29 cellular contexts compared by ENCODE assay signal in genomic region chr3:95097493-95097892, GRCh38.
A peak's percentile ranks its signal among the peaks of the same experiment; 100 is the strongest.
DNase-seq lines count a peak whose midpoint lies in the region; ATAC-seq, FAIRE-seq and TF ChIP-seq lines count a peak whose summit lies in the region.
"Had no signal": no experiment of that assay in that cellular context is flagged by ENCODE, and none has a peak within 500 bp of the region (broad histone marks: within the 10 kb centered on the region; RNA-seq: fewer than 3 reads in every experiment).

No MANE protein-coding gene starts in this region.

- CTCF ChIA-PET in Calu3 (lab: Charles Lee) = no interaction called here

- FAIRE-seq in bronchial epithelial cell (lab: Jason Lieb, UNC) = no peak
- FAIRE-seq: G401.6 had no signal

- intact Hi-C loops in Calu3 (cut with micrococcal nuclease; ENCODE audit: unreplicated experiment) = no loop called here

- BruUV-seq in Calu3 (replicated peaks; lab: Mats Ljungman, UMichigan) = no TSS peak

- no peak overlapping the region for H3K27ac Mint-ChIP-seq in Calu3 (ENCODE audit: unreplicated experiment)
- no peak overlapping the region for H3K27ac Mint-ChIP-seq in type B pancreatic cell
- H3K27ac Mint-ChIP-seq: activated naive CD8-positive, alpha-beta T cell; IgD-negative memory B cell; immature natural killer cell; memory B cell had no signal

- H3K36me3 ChIP-seq in bronchial epithelial cell (ENCODE audit: control insufficient read depth, insufficient read depth, low read length) (no peaks in the 10 kb centered on the region), brain microvascular endothelial cell (replicated peaks) (no peaks in the 10 kb centered on the region)
- no peaks in the 10 kb centered on the region for H3K36me3 ChIP-seq in effector memory CD4-positive, alpha-beta T cell (ENCODE audit: control insufficient read depth, insufficient read depth, low read length)
- H3K36me3 ChIP-seq: BLaER1, cardiac muscle cell, colonic mucosa, Peyer's patch, upper lobe of left lung, WERI-Rb-1 had no signal

- in situ Hi-C loops in brain microvascular endothelial cell (cut with HindIII; ENCODE audit: low pct_ligation_motif_present, low sequenced_read_pairs) = no loop called here

- ATAC-seq in HG03045 (IDR thresholded peaks at IDR 0.05; ENCODE audit: unreplicated experiment) = no peak

- H3K27me3 ChIP-seq in bronchial epithelial cell (ENCODE audit: control insufficient read depth, insufficient read depth, low read length) (no peaks in the 10 kb centered on the region), brain microvascular endothelial cell (replicated peaks) (no peaks in the 10 kb centered on the region)
- no peaks in the 10 kb centered on the region for H3K27me3 ChIP-seq in effector memory CD4-positive, alpha-beta T cell (replicated peaks; ENCODE audit: control insufficient read depth, insufficient read depth, low read length, poor library complexity, severe bottlenecking)
- H3K27me3 ChIP-seq: BLaER1, cardiac muscle cell, colonic mucosa, Peyer's patch, upper lobe of left lung had no signal

- no peak overlapping the region for H3K4me3 ChIP-seq in bronchial epithelial cell (ENCODE audit: low read depth, low read length)
- no peak overlapping the region for H3K4me3 ChIP-seq in effector memory CD4-positive, alpha-beta T cell (ENCODE audit: insufficient read depth, low read depth, low read length, poor library complexity, severe bottlenecking)
- no peak overlapping the region for H3K4me3 ChIP-seq in brain microvascular endothelial cell (ENCODE audit: low read depth, low read length)
- H3K4me3 ChIP-seq: BLaER1, cardiac muscle cell, colonic mucosa, Peyer's patch, upper lobe of left lung had no signal

- H3K4me1 Mint-ChIP-seq in Calu3 (ENCODE audit: low read depth, unreplicated experiment) (no peaks in the 10 kb centered on the region), type B pancreatic cell (ENCODE audit: unreplicated experiment) (no peaks in the 10 kb centered on the region)
- H3K4me1 Mint-ChIP-seq: immature natural killer cell, memory B cell had no signal

- TF ChIP-seq CTCF in Calu3 (IDR thresholded peaks at IDR 0.05; ENCODE audit: unreplicated experiment) = no peak
- no peak for TF ChIP-seq CTCF in bronchial epithelial cell (IDR thresholded peaks at IDR 0.05; ENCODE audit: insufficient read depth, low read length, severe bottlenecking)
- TF ChIP-seq CTCF in type B pancreatic cell (conservative IDR thresholded peaks at IDR 0.05) = no peak
- TF ChIP-seq CTCF in brain microvascular endothelial cell (IDR thresholded peaks at IDR 0.05; ENCODE audit: low read depth, low read length, missing control alignments) = no peak

- H3K36me3 Mint-ChIP-seq in Calu3 (ENCODE audit: insufficient read depth, unreplicated experiment) (no peaks in the 10 kb centered on the region), type B pancreatic cell (no peaks in the 10 kb centered on the region)
- H3K36me3 Mint-ChIP-seq: activated naive CD8-positive, alpha-beta T cell; IgD-negative memory B cell; immature natural killer cell; memory B cell had no signal

- peaks cover 6% of the 10 kb centered on the region for H3K9me3 Mint-ChIP-seq in Calu3 (ENCODE audit: low read depth, unreplicated experiment)
- no peaks in the 10 kb centered on the region for H3K9me3 Mint-ChIP-seq in type B pancreatic cell

- no peak overlapping the region for H3K27ac ChIP-seq in effector memory CD4-positive, alpha-beta T cell (ENCODE audit: insufficient read depth, low read length, poor library complexity, severe bottlenecking)
- H3K27ac ChIP-seq in brain microvascular endothelial cell = no peak overlapping the region
- H3K27ac ChIP-seq: BLaER1, cardiac muscle cell, colonic mucosa, epithelial cell of prostate, Peyer's patch, upper lobe of left lung, WERI-Rb-1 had no signal

- H3K9me3 ChIP-seq in effector memory CD4-positive, alpha-beta T cell (ENCODE audit: control insufficient read depth, low read length) = no peaks in the 10 kb centered on the region
- H3K9me3 ChIP-seq: BLaER1, colonic mucosa, Peyer's patch, upper lobe of left lung had no signal

- DNase-seq in Calu3 (peak; percentile 2), HT-29 (ENCODE audit: low spot score) (peak; percentile 12), NCI-H69 (lab: John Stamatoyannopoulos, UW) (peak; percentile 69), bronchial epithelial cell (ENCODE audit: low read depth) (peak; percentile 1), type B pancreatic cell (ENCODE audit: extremely low spot score, unreplicated experiment) (no peak), brain microvascular endothelial cell (no peak)
- no peak for DNase-seq in effector memory CD4-positive, alpha-beta T cell
- DNase-seq: activated CD4-positive, alpha-beta T cell treated with anti-CD3 and anti-CD28 coated beads for 4 hours; activated CD8-positive, alpha-beta memory T cell treated with anti-CD3 and anti-CD28 coated beads for 24 hours; colonic mucosa; effector CD4-positive, alpha-beta T cell; HCEC 1CT; immature natural killer cell; NCI-H2029 treated with DMSO at 0.1 percent for 48 hours; NCI-H510A treated with DMSO at 0.1 percent for 48 hours; Peyer's patch; SIG-M5; stimulated activated CD4-positive, alpha-beta T cell treated with anti-CD3 and anti-CD28 coated beads, Interleukin-4, amount 100 ng/mL, for 4 hours; T-helper 9 cell; upper lobe of left lung; WERI-Rb-1 had no signal

- H3K27me3 Mint-ChIP-seq in Calu3 (ENCODE audit: unreplicated experiment) (no peaks in the 10 kb centered on the region), type B pancreatic cell (no peaks in the 10 kb centered on the region)
- H3K27me3 Mint-ChIP-seq: activated naive CD8-positive, alpha-beta T cell; IgD-negative memory B cell; memory B cell had no signal

- H3K4me3 Mint-ChIP-seq in Calu3 (ENCODE audit: low read depth, unreplicated experiment) = no peak overlapping the region
- no peak overlapping the region for H3K4me3 Mint-ChIP-seq in type B pancreatic cell
- H3K4me3 Mint-ChIP-seq: activated naive CD8-positive, alpha-beta T cell; IgD-negative memory B cell; immature natural killer cell; memory B cell had no signal

- no peaks in the 10 kb centered on the region for H3K4me1 ChIP-seq in effector memory CD4-positive, alpha-beta T cell (ENCODE audit: control insufficient read depth, insufficient read depth, low read length, poor library complexity, severe bottlenecking)
- H3K4me1 ChIP-seq: colonic mucosa, Peyer's patch, upper lobe of left lung had no signal

Comparison
In these comparisons a context has a peak if more than half of its experiments do, and no peak if none do; other contexts are left out.
1. DNase-seq: peak in Calu3 (single experiment), HT-29 (single experiment), NCI-H69 (single experiment) and bronchial epithelial cell (single experiment); none in type B pancreatic cell (single experiment), effector memory CD4-positive, alpha-beta T cell (0 of 3) and brain microvascular endothelial cell (single experiment).